In genomic region chr5:37198066-37198465, GRCh38 we compare ENCODE assay signal across 9 cellular contexts. TPM values are rescaled to one million over a fixed set of nuclear protein-coding genes. Genes with fewer than 3 reads are reported as not detected.
DNase-seq lines count a peak whose midpoint lies in the region; ATAC-seq and TF ChIP-seq lines count a peak whose summit lies in the region.
"Had no signal": no experiment of that assay in that cellular context is flagged by ENCODE, and none has a peak within 500 bp of the region (broad histone marks: within the 10 kb centered on the region; RNA-seq: fewer than 3 reads in every experiment).

No MANE protein-coding gene starts in this region.

- peak overlapping the region; percentile 27 for H3K27ac ChIP-seq in OCI-LY1 (ENCODE audit: low read depth, low read length, poor library complexity, severe bottlenecking)
- no peak overlapping the region for H3K27ac ChIP-seq in vagina
- H3K27ac ChIP-seq in upper lobe of left lung = peak overlapping the region in 2 of 4 donors; percentile 5 to 41
- no peak overlapping the region for H3K27ac ChIP-seq in A673 (ENCODE audit: low read depth, low read length, poor library complexity, severe bottlenecking)

- H3K27me3 ChIP-seq in OCI-LY1 (ENCODE audit: insufficient read depth, low read length) (no peaks in the 10 kb centered on the region), vagina (no peaks in the 10 kb centered on the region), upper lobe of left lung (no peaks in the 10 kb centered on the region), A673 (replicated peaks; ENCODE audit: insufficient read depth, low read depth, low read length, poor library complexity) (no peaks in the 10 kb centered on the region)

- H3K4me1 ChIP-seq in OCI-LY1 (ENCODE audit: insufficient read depth, low read length, severe bottlenecking) (peaks cover 15% of the 10 kb centered on the region), vagina (no peaks in the 10 kb centered on the region), upper lobe of left lung (peaks cover 0 to 5% (median 2%) of the 10 kb centered on the region in 4 donors), A673 (ENCODE audit: insufficient read depth, low read length, poor library complexity, severe bottlenecking) (no peaks in the 10 kb centered on the region)

- no peaks in the 10 kb centered on the region for H3K9me3 Mint-ChIP-seq in natural killer cell

- peak overlapping the region; percentile 28 for H3K4me2 ChIP-seq in OCI-LY1 (ENCODE audit: low read length)

- H3F3A ChIP-seq in OCI-LY1 (ENCODE audit: insufficient read depth, low read length) = no peaks in the 10 kb centered on the region; the same call in 1 of the 2 replicates

- H3K27ac Mint-ChIP-seq in natural killer cell = peak overlapping the region; percentile 86

- peaks cover 22 to 25% of the 10 kb centered on the region in 2 donors for H3K4me1 Mint-ChIP-seq in natural killer cell

- no peaks in the 10 kb centered on the region for H3K36me3 Mint-ChIP-seq in natural killer cell

- DNase-seq in natural killer cell (no peak), vagina (ENCODE audit: extremely low spot score in 2 of 2) (no peak), upper lobe of left lung (no peak), A673 (ENCODE audit: low spot score) (no peak), MV-4-11 (lab: John Stamatoyannopoulos, UW) (no peak)
- DNase-seq: NCI-H446 had no signal

- intact Hi-C loops in natural killer cell (cut with micrococcal nuclease) (no loop called here), vagina (cut with DNase I) (no loop called here), A673 (cut with micrococcal nuclease; ENCODE audit: unreplicated experiment) (no loop called here)

- TF ChIP-seq EP300 in upper lobe of left lung (IDR thresholded peaks at IDR 0.05) = no peak

- WGBS in upper lobe of left lung, 2 donors = 63 to 71% methylated on average over 3 of the region's 3 CpGs

- ATAC-seq in GM18858 (IDR thresholded peaks at IDR 0.05; ENCODE audit: unreplicated experiment) (peak; percentile 20), HG02610 (IDR thresholded peaks at IDR 0.05; ENCODE audit: unreplicated experiment) (peak; percentile 39), natural killer cell (peak in 2 of 3 donors; percentile 12 to 30), upper lobe of left lung (ENCODE audit: low FRiP score in 2 of 2) (no peak)

- POLR2A ChIA-PET in A673 (lab: Charles Lee; ENCODE audit: low non-redundant PET) = interaction anchor here (0.6 kb wide), 2 partner anchors 10 to 1988 kb away, joined by 3 read pairs; no protein-coding TSS in a partner anchor

- H3K36me3 ChIP-seq in OCI-LY1 (ENCODE audit: insufficient read depth, low read length) (peaks cover 28% of the 10 kb centered on the region), vagina (peaks cover 0 to 26% of the 10 kb centered on the region in 2 donors), upper lobe of left lung (peaks cover 0 to 53% (median 17%) of the 10 kb centered on the region in 4 donors), A673 (ENCODE audit: insufficient read depth, low read length, poor library complexity, severe bottlenecking) (no peaks in the 10 kb centered on the region)

- H2AFZ ChIP-seq in OCI-LY1 (ENCODE audit: low read length) = no peak overlapping the region

- H4K20me1 ChIP-seq in OCI-LY1 (ENCODE audit: insufficient read depth, low read length) = no peaks in the 10 kb centered on the region

- H3K4me3 ChIP-seq in OCI-LY1 (ENCODE audit: low read depth, low read length, poor library complexity, severe bottlenecking) = peak overlapping the region; percentile 4
- no peak overlapping the region for H3K4me3 ChIP-seq in vagina
- peak overlapping the region in 1 of 4 donors; percentile 18 for H3K4me3 ChIP-seq in upper lobe of left lung
- H3K4me3 ChIP-seq in A673 (ENCODE audit: low read depth, low read length, poor library complexity, severe bottlenecking) = no peak overlapping the region

- no peak overlapping the region for H3K9ac ChIP-seq in OCI-LY1 (ENCODE audit: low read length)

- no peaks in the 10 kb centered on the region for H3K27me3 Mint-ChIP-seq in natural killer cell (ENCODE audit: low read depth in 2 of 2)

- no peak for TF ChIP-seq POLR2A in vagina (IDR thresholded peaks at IDR 0.05)
- no peak for TF ChIP-seq POLR2A in upper lobe of left lung (IDR thresholded peaks at IDR 0.05)

- H3K9me3 ChIP-seq in OCI-LY1 (ENCODE audit: low read length) (no peaks in the 10 kb centered on the region), vagina (no peaks in the 10 kb centered on the region), upper lobe of left lung (no peaks in the 10 kb centered on the region), A673 (ENCODE audit: low read depth, low read length, poor library complexity, severe bottlenecking) (no peaks in the 10 kb centered on the region)

- H3K4me3 Mint-ChIP-seq in natural killer cell = peak overlapping the region; percentile 80

- TF ChIP-seq CTCF in OCI-LY1 (IDR thresholded peaks at IDR 0.05; ENCODE audit: low read length) (no peak), natural killer cell (IDR thresholded peaks at IDR 0.05) (no peak), vagina (IDR thresholded peaks at IDR 0.05) (no peak), upper lobe of left lung (IDR thresholded peaks at IDR 0.05) (no peak), A673 (conservative IDR thresholded peaks at IDR 0.05; ENCODE audit: low read depth, low read length) (no peak)

- no TSS peak for BruUV-seq in A673 (replicated peaks; lab: Mats Ljungman, UMichigan)

- H3K9me2 ChIP-seq in OCI-LY1 (ENCODE audit: low read depth, low read length) = no peaks in the 10 kb centered on the region

- no peaks in the 10 kb centered on the region for H3K79me2 ChIP-seq in OCI-LY1 (ENCODE audit: insufficient read depth, low read length)

- CTCF ChIA-PET in A673 (lab: Charles Lee) = no interaction called here

RNA-seq across cellular contexts. Expression of gene CPLANE1, which starts 51.1 kb away (rescaled TPM):
- total RNA-seq in natural killer cell (10 to 100 TPM; 19.3 to 24.7 (median 19.4) TPM), vagina (26.5 TPM), upper lobe of left lung (10 to 100 TPM; 15.5 to 58.0 (median 27.5) TPM), A673 (2021) (21.9 and 29.9 TPM in 2 replicates)

Comparison
In these comparisons a context has a peak if more than half of its experiments do, and no peak if none do; other contexts are left out.
1. ATAC-seq: peak in GM18858 (single experiment), HG02610 (single experiment) and natural killer cell (2 of 3); none in upper lobe of left lung (0 of 2).